ENCODE assay signal across 10 cellular contexts in genomic region chr12:89384050-89384749, GRCh38. TPM values are rescaled to one million over a fixed set of nuclear protein-coding genes. Genes with fewer than 3 reads are reported as not detected.
DNase-seq lines count a peak whose midpoint lies in the region; ATAC-seq and TF ChIP-seq lines count a peak whose summit lies in the region.
"Had no signal": no experiment of that assay in that cellular context is flagged by ENCODE, and none has a peak within 500 bp of the region (broad histone marks: within the 10 kb centered on the region; RNA-seq: fewer than 3 reads in every experiment).

No MANE protein-coding gene starts in this region.

- no peak overlapping the region for H3K4me2 ChIP-seq in Karpas-422 (ENCODE audit: low read depth, low read length, poor library complexity, severe bottlenecking)

- H3K36me3 ChIP-seq in endodermal cell (ENCODE audit: control insufficient read depth, insufficient read depth, low read length) (no peaks in the 10 kb centered on the region), muscle layer of colon (ENCODE audit: insufficient read depth, low read length) (no peaks in the 10 kb centered on the region), Karpas-422 (ENCODE audit: insufficient read depth, low read length) (no peaks in the 10 kb centered on the region)
- no peaks in the 10 kb centered on the region for H3K36me3 ChIP-seq in CD8-positive, alpha-beta memory T cell (ENCODE audit: insufficient read depth, low read length)

- TF ChIP-seq CTCF in endodermal cell (conservative IDR thresholded peaks at IDR 0.05): no peak

- peak; percentile 69 to 81 for DNase-seq in AML-193 (lab: John Stamatoyannopoulos, UW)
- peak; percentile 36 for DNase-seq in NCI-H2227 (lab: John Stamatoyannopoulos, UW; ENCODE audit: unreplicated experiment)
- DNase-seq in endodermal cell: peak; percentile 85
- no peak for DNase-seq in CD8-positive, alpha-beta memory T cell
- no peak for DNase-seq in Karpas-422

- no peak overlapping the region for H3K4me3 Mint-ChIP-seq in endodermal cell
- no peak overlapping the region for H3K4me3 Mint-ChIP-seq in CD8-positive, alpha-beta memory T cell
- H3K4me3 Mint-ChIP-seq: activated naive CD4-positive, alpha-beta T cell treated with anti-CD3 and anti-CD28 coated beads, Interleukin-2, amount 50 U/mL, for 24 hours had no signal

- H3K27ac ChIP-seq in endodermal cell (ENCODE audit: low read depth, low read length) (peak overlapping the region; percentile 49), muscle layer of colon (ENCODE audit: low read depth, low read length) (peak overlapping the region; percentile 88), Karpas-422 (ENCODE audit: low read length) (no peak overlapping the region)
- H3K27ac ChIP-seq in CD8-positive, alpha-beta memory T cell (ENCODE audit: low read depth, low read length): no peak overlapping the region

- H3K4me3 ChIP-seq in endodermal cell (ENCODE audit: low read length): no peak overlapping the region
- H3K4me3 ChIP-seq in muscle layer of colon (ENCODE audit: low read depth in 1 of 2, low read length in 2 of 2): peak overlapping the region; percentile 4 to 7
- H3K4me3 ChIP-seq in CD8-positive, alpha-beta memory T cell (ENCODE audit: low read length): no peak overlapping the region
- no peak overlapping the region for H3K4me3 ChIP-seq in Karpas-422 (ENCODE audit: low read length)
- H3K4me3 ChIP-seq: GM12878 had no signal

- H3K9me3 ChIP-seq in endodermal cell (ENCODE audit: control insufficient read depth, low read length) (no peaks in the 10 kb centered on the region), muscle layer of colon (ENCODE audit: low read length) (no peaks in the 10 kb centered on the region), Karpas-422 (ENCODE audit: low read length) (no peaks in the 10 kb centered on the region)
- no peaks in the 10 kb centered on the region for H3K9me3 ChIP-seq in CD8-positive, alpha-beta memory T cell (ENCODE audit: low read length)

- peaks cover 14% of the 10 kb centered on the region for H3K4me1 ChIP-seq in endodermal cell (ENCODE audit: control insufficient read depth, insufficient read depth, low read length)
- H3K4me1 ChIP-seq in muscle layer of colon (ENCODE audit: insufficient read depth, low read length): peaks cover 23% of the 10 kb centered on the region
- no peaks in the 10 kb centered on the region for H3K4me1 ChIP-seq in CD8-positive, alpha-beta memory T cell (ENCODE audit: insufficient read depth, low read length)
- H3K4me1 ChIP-seq in Karpas-422 (ENCODE audit: low read length): no peaks in the 10 kb centered on the region

- no peak overlapping the region for H2AFZ ChIP-seq in Karpas-422 (ENCODE audit: low read length)

- no peaks in the 10 kb centered on the region for H3K9me3 Mint-ChIP-seq in endodermal cell
- H3K9me3 Mint-ChIP-seq in CD8-positive, alpha-beta memory T cell: no peaks in the 10 kb centered on the region
- H3K9me3 Mint-ChIP-seq: activated naive CD4-positive, alpha-beta T cell treated with anti-CD3 and anti-CD28 coated beads, Interleukin-2, amount 50 U/mL, for 24 hours had no signal

- H3K79me2 ChIP-seq in Karpas-422 (ENCODE audit: low read length): no peaks in the 10 kb centered on the region

- H3K9ac ChIP-seq in endodermal cell (ENCODE audit: extremely low read depth, low read length, poor library complexity, severe bottlenecking) (no peak overlapping the region), muscle layer of colon (ENCODE audit: low read length) (no peak overlapping the region), Karpas-422 (ENCODE audit: low read length) (no peak overlapping the region)

- H3K27ac Mint-ChIP-seq in endodermal cell: no peak overlapping the region
- no peak overlapping the region for H3K27ac Mint-ChIP-seq in CD8-positive, alpha-beta memory T cell

- no peaks in the 10 kb centered on the region for H3K9me2 ChIP-seq in Karpas-422 (replicated peaks; ENCODE audit: insufficient read depth, low read length)

- H4K20me1 ChIP-seq in Karpas-422 (ENCODE audit: insufficient read depth, low read depth, low read length): no peaks in the 10 kb centered on the region

- ATAC-seq in GM21737 (IDR thresholded peaks at IDR 0.05; ENCODE audit: unreplicated experiment): no peak
- no peak for ATAC-seq in HG02973 (IDR thresholded peaks at IDR 0.05; ENCODE audit: unreplicated experiment)
- ATAC-seq: GM12878 had no signal

- 39 to 59% methylated on average over 7 to 8 of the region's 8 CpGs for WGBS in endodermal cell (ENCODE audit: insufficient coverage in 1 of 2, insufficient read length in 1 of 2), 2 experiments

- peaks cover 37% of the 10 kb centered on the region for H3K4me1 Mint-ChIP-seq in endodermal cell
- H3K4me1 Mint-ChIP-seq in CD8-positive, alpha-beta memory T cell: peaks cover 0 to 10% (median 0%) of the 10 kb centered on the region in 3 donors
- H3K4me1 Mint-ChIP-seq: activated naive CD4-positive, alpha-beta T cell treated with anti-CD3 and anti-CD28 coated beads, Interleukin-2, amount 50 U/mL, for 24 hours had no signal

- H3K36me3 Mint-ChIP-seq in endodermal cell (ENCODE audit: low read depth): no peaks in the 10 kb centered on the region
- H3K36me3 Mint-ChIP-seq in CD8-positive, alpha-beta memory T cell: peaks cover 0 to 2% (median 0%) of the 10 kb centered on the region in 3 donors
- H3K36me3 Mint-ChIP-seq: activated naive CD4-positive, alpha-beta T cell treated with anti-CD3 and anti-CD28 coated beads, Interleukin-2, amount 50 U/mL, for 24 hours had no signal

- no peaks in the 10 kb centered on the region for H3K27me3 Mint-ChIP-seq in endodermal cell (ENCODE audit: insufficient read depth)
- peaks cover 0 to 2% of the 10 kb centered on the region in 2 donors for H3K27me3 Mint-ChIP-seq in CD8-positive, alpha-beta memory T cell
- H3K27me3 Mint-ChIP-seq: activated naive CD4-positive, alpha-beta T cell treated with anti-CD3 and anti-CD28 coated beads, Interleukin-2, amount 50 U/mL, for 24 hours had no signal

- POLR2A ChIA-PET in CD8-positive, alpha-beta memory T cell (lab: Charles Lee): no interaction called here

- H3K27me3 ChIP-seq in endodermal cell (ENCODE audit: control insufficient read depth, insufficient read depth, low read length, poor library complexity, severe bottlenecking) (no peaks in the 10 kb centered on the region), muscle layer of colon (ENCODE audit: control insufficient read depth in 1 of 2, insufficient read depth in 2 of 2, low read length in 2 of 2) (no peaks in the 10 kb centered on the region), Karpas-422 (ENCODE audit: low read length) (no peaks in the 10 kb centered on the region)
- no peaks in the 10 kb centered on the region for H3K27me3 ChIP-seq in CD8-positive, alpha-beta memory T cell (ENCODE audit: insufficient read depth, low read length, poor library complexity, severe bottlenecking)

- CTCF ChIA-PET in CD8-positive, alpha-beta memory T cell (lab: Charles Lee): no interaction called here

RNA-seq across cellular contexts. Expression of gene DUSP6, which starts 31.9 kb away (rescaled TPM):
- total RNA-seq in endodermal cell: 100 to 1,000 TPM in 1 of 2 donors, 10 to 100 TPM in 1; 85.9 to 123 TPM
- polyA plus RNA-seq in endodermal cell (2013, experiment 1 of 2): 98.6 TPM
- 99.0 TPM for polyA plus RNA-seq in endodermal cell (2013, experiment 2 of 2)
- total RNA-seq in CD8-positive, alpha-beta memory T cell: 10 to 100 TPM; 23.4 to 24.8 TPM
- 3.8 TPM for polyA plus RNA-seq in CD8-positive, alpha-beta memory T cell
- total RNA-seq in Karpas-422 (2014; rRNA removed; shearing (Covaris generic); ENCODE audit: low replicate concordance): 67.2 and 109 TPM in 2 replicates

Comparison
In these comparisons a context has a peak if more than half of its experiments do, and no peak if none do; other contexts are left out.
1. DNase-seq: peak in AML-193 (2 of 2), NCI-H2227 (single experiment) and endodermal cell (single experiment); none in CD8-positive, alpha-beta memory T cell (0 of 5) and Karpas-422 (single experiment).
2. H3K27ac ChIP-seq: peak in endodermal cell (single experiment) and muscle layer of colon (single experiment); none in CD8-positive, alpha-beta memory T cell (single experiment) and Karpas-422 (single experiment).
3. H3K4me3 ChIP-seq: peak in muscle layer of colon (2 of 2); none in endodermal cell (single experiment), CD8-positive, alpha-beta memory T cell (single experiment) and Karpas-422 (single experiment).